Comparison of ENCODE assay signal across 8 cellular contexts in genomic region chr20:62953839-62954703, GRCh38. TPM values are rescaled to one million over a fixed set of nuclear protein-coding genes. Genes with fewer than 3 reads are reported as not detected.
DNase-seq lines count a peak whose midpoint lies in the region; ATAC-seq, FAIRE-seq and TF ChIP-seq lines count a peak whose summit lies in the region.

No MANE protein-coding gene starts in this region.

- FAIRE-seq in HTR-8/SVneo (lab: Jason Lieb, UNC), result no peak

- H3K27ac ChIP-seq in DND-41 (ENCODE audit: low read length), result peak overlapping the region; percentile 89
- H3K27ac ChIP-seq in IMR-90 (ENCODE audit: insufficient read depth, low read length), result peak overlapping the region; percentile 78
- H3K27ac ChIP-seq in SU-DHL-6 (ENCODE audit: low read depth, low read length), result peak overlapping the region; percentile 94
- H3K27ac ChIP-seq in gastrocnemius medialis, result peak overlapping the region; percentile 36 to 80 (median 62)

- peak overlapping the region; percentile 98 for H4K5ac ChIP-seq in IMR-90 (ENCODE audit: low read depth, low read length)

- no peaks in the 10 kb centered on the region for H3K9me2 ChIP-seq in SU-DHL-6 (replicated peaks; ENCODE audit: insufficient read depth, low read length)

- peak overlapping the region; percentile 66 for H4K91ac ChIP-seq in IMR-90 (ENCODE audit: insufficient read depth, low read depth, low read length)

- peak overlapping the region; percentile 7; the same call in 1 of the 2 replicates for H3K14ac ChIP-seq in IMR-90 (replicated peaks; ENCODE audit: low read depth, low read length)

- peak; percentile 90 for ATAC-seq in DND-41 (ENCODE audit: insufficient read depth, low read depth)
- ATAC-seq in GM21515 (IDR thresholded peaks at IDR 0.05; ENCODE audit: unreplicated experiment), result peak; percentile 68
- ATAC-seq in IMR-90 (ENCODE audit: low read depth), result peak; percentile 79
- peak; percentile 6 to 32 for ATAC-seq in gastrocnemius medialis

- H3K4me3 ChIP-seq in DND-41 (ENCODE audit: low read depth in 1 of 2, low read length in 2 of 2) (peak overlapping the region in 1 of 2 experiments; percentile 52; a peak in 3 of 4 replicates), IMR-90 (ENCODE audit: insufficient read depth, low read depth, low read length) (no peak overlapping the region), SU-DHL-6 (ENCODE audit: insufficient read depth, low read length, poor library complexity, severe bottlenecking) (peak overlapping the region; percentile 75), gastrocnemius medialis (peak overlapping the region; percentile 21 to 45 (median 33))

- BruUV-seq in IMR-90 (replicated peaks; lab: Mats Ljungman, UMichigan), result no TSS peak

- peaks cover 6% of the 10 kb centered on the region; the same call in 1 of the 2 replicates for H3K9me1 ChIP-seq in IMR-90 (ENCODE audit: insufficient read depth, low read length)

- in situ Hi-C loops in IMR-90 (cut with MboI; ENCODE audit: low sequenced_read_pairs) (no loop called here), gastrocnemius medialis (cut with MboI; ENCODE audit: low sequenced_read_pairs in 4 of 4) (no loop called here)

- H3K56ac ChIP-seq in IMR-90 (ENCODE audit: extremely low read depth, insufficient read depth, low read length), result no peak overlapping the region

- H4K8ac ChIP-seq in IMR-90 (ENCODE audit: low read depth in 2 of 2, low read length in 2 of 2), result peak overlapping the region; percentile 70 to 82

- no peak overlapping the region for H2BK15ac ChIP-seq in IMR-90 (ENCODE audit: low read depth, low read length)

- TF ChIP-seq CTCF in DND-41 (IDR thresholded peaks at IDR 0.05; ENCODE audit: borderline replicate concordance, extremely low read depth, low read length, poor library complexity, severe bottlenecking), result peak; percentile 8
- TF ChIP-seq CTCF in IMR-90 (conservative IDR thresholded peaks at IDR 0.05; ENCODE audit: low read depth, low read length), result no peak
- no peak for TF ChIP-seq CTCF in SU-DHL-6 (IDR thresholded peaks at IDR 0.05; ENCODE audit: insufficient read depth, low read length, poor library complexity, severe bottlenecking)
- TF ChIP-seq CTCF in gastrocnemius medialis (IDR thresholded peaks at IDR 0.05 in 4 of 5, conservative IDR thresholded peaks at IDR 0.05 in 1 of 5), result no peak

- H3K4me2 ChIP-seq in DND-41 (ENCODE audit: insufficient read depth, low read length) (peak overlapping the region; percentile 75), IMR-90 (ENCODE audit: low read depth, low read length) (peak overlapping the region; percentile 66), SU-DHL-6 (ENCODE audit: low read depth, low read length, poor library complexity, severe bottlenecking) (peak overlapping the region; percentile 98)

- intact Hi-C loops in IMR-90 (cut with micrococcal nuclease), result no loop called here
- intact Hi-C loops in gastrocnemius medialis (cut with DNase I; ENCODE audit: low total_unique reads), result no loop called here

- peak overlapping the region; percentile 42 for H2AK5ac ChIP-seq in IMR-90 (ENCODE audit: low read depth, low read length)

- H3F3A ChIP-seq in SU-DHL-6 (ENCODE audit: insufficient read depth), result peaks cover 18% of the 10 kb centered on the region

- H2AFZ ChIP-seq in DND-41 (ENCODE audit: low read depth, low read length) (peak overlapping the region; percentile 71), IMR-90 (replicated peaks; ENCODE audit: low read length, poor library complexity) (peak overlapping the region; percentile 90), SU-DHL-6 (ENCODE audit: low read depth, low read length, severe bottlenecking) (no peak overlapping the region)

- no peak for TF ChIP-seq RAD21 in IMR-90 (IDR thresholded peaks at IDR 0.05; ENCODE audit: low read length)

- peak overlapping the region; percentile 66; the same call in 1 of the 2 replicates for H3K18ac ChIP-seq in IMR-90 (ENCODE audit: low read depth, low read length)

- CTCF ChIA-PET in IMR-90 (lab: Yijun Ruan, JAX), result interaction anchor here (0.7 to 1.3 kb wide), 2 partner anchors 17 to 79 kb away, joined by 3 to 5 read pairs; no protein-coding TSS in a partner anchor

- peaks cover 5% of the 10 kb centered on the region; the same call in 1 of the 2 replicates for H3K79me2 ChIP-seq in DND-41 (ENCODE audit: insufficient read depth, low read length)
- H3K79me2 ChIP-seq in SU-DHL-6 (ENCODE audit: insufficient read depth, low read length), result peaks cover 25% of the 10 kb centered on the region

- peak overlapping the region; percentile 63 for H3K9ac ChIP-seq in DND-41 (ENCODE audit: low read depth, low read length)
- H3K9ac ChIP-seq in IMR-90 (ENCODE audit: low read depth, low read length), result peak overlapping the region; percentile 60
- peak overlapping the region; percentile 78 for H3K9ac ChIP-seq in SU-DHL-6 (ENCODE audit: low read length)

- H3K4me1 ChIP-seq in DND-41 (ENCODE audit: insufficient read depth, low read length) (peaks cover 43% of the 10 kb centered on the region), IMR-90 (ENCODE audit: control insufficient read depth, insufficient read depth, low read length) (peaks cover 13% of the 10 kb centered on the region), gastrocnemius medialis (peaks cover 5 to 17% of the 10 kb centered on the region in 2 donors)

- H4K20me1 ChIP-seq in DND-41 (ENCODE audit: insufficient read depth, low read length), result peaks cover 1% of the 10 kb centered on the region; the same call in 1 of the 2 replicates
- H4K20me1 ChIP-seq in IMR-90 (ENCODE audit: insufficient read depth, low read length), result peaks cover 4% of the 10 kb centered on the region; the same call in 1 of the 2 replicates
- no peaks in the 10 kb centered on the region for H4K20me1 ChIP-seq in SU-DHL-6 (ENCODE audit: low read depth, low read length)

- no peak overlapping the region for H2BK20ac ChIP-seq in IMR-90 (ENCODE audit: low read depth, low read length)

- H3K27me3 ChIP-seq in DND-41 (ENCODE audit: insufficient read depth, low read length, poor library complexity), result no peaks in the 10 kb centered on the region
- no peaks in the 10 kb centered on the region for H3K27me3 ChIP-seq in IMR-90 (ENCODE audit: control insufficient read depth, insufficient read depth, low read length)
- H3K27me3 ChIP-seq in SU-DHL-6 (ENCODE audit: low read length), result no peaks in the 10 kb centered on the region
- no peaks in the 10 kb centered on the region for H3K27me3 ChIP-seq in gastrocnemius medialis

- H3K36me3 ChIP-seq in DND-41 (ENCODE audit: insufficient read depth, low read length) (peaks cover 16% of the 10 kb centered on the region), IMR-90 (ENCODE audit: control insufficient read depth, insufficient read depth, low read length) (peaks cover 19% of the 10 kb centered on the region), SU-DHL-6 (ENCODE audit: low read length) (no peaks in the 10 kb centered on the region), gastrocnemius medialis (peaks cover 0 to 14% of the 10 kb centered on the region in 2 donors)

- H2BK5ac ChIP-seq in IMR-90 (ENCODE audit: low read depth, low read length, poor library complexity, severe bottlenecking), result peak overlapping the region; percentile 46

- H3K79me1 ChIP-seq in IMR-90 (ENCODE audit: low read depth in 1 of 2, low read length in 2 of 2), result peaks cover 0 to 8% of the 10 kb centered on the region in 2 experiments; a peak in 1 of 4 replicates

- WGBS in IMR-90 (ENCODE audit: extremely low coverage in 2 of 2, insufficient read length in 1 of 2), 2 experiments, result 15% methylated on average over 8 of the region's 32 CpGs; no CpG with 5 or more reads in 1 of the 2 experiments

- TF ChIP-seq POLR2A in IMR-90 (IDR thresholded peaks at IDR 0.05; ENCODE audit: low read depth, low read length), result peak; percentile 37; the same call in 1 of the 2 replicates
- no peak for TF ChIP-seq POLR2A in gastrocnemius medialis (IDR thresholded peaks at IDR 0.05)

- no peak overlapping the region for H2BK120ac ChIP-seq in IMR-90 (ENCODE audit: low read depth, low read length)

- dilution Hi-C loops in IMR-90 (cut with HindIII; ENCODE audit: low sequenced_read_pairs, unreplicated experiment), result no loop called here

- H3K23ac ChIP-seq in IMR-90 (ENCODE audit: low read depth, low read length), result peak overlapping the region; percentile 3; the same call in 1 of the 2 replicates

- H3K4ac ChIP-seq in IMR-90 (ENCODE audit: low read depth, low read length), result peak overlapping the region; percentile 59

- POLR2A ChIA-PET in IMR-90 (lab: Charles Lee; ENCODE audit: unreplicated experiment), result interaction anchor here (0.6 to 1.0 kb wide), 4 partner anchors 16 to 585 kb away, joined by 3 to 13 read pairs (median 7); partner anchors contain the start of gene GID8

- no peaks in the 10 kb centered on the region for H3K9me3 ChIP-seq in DND-41 (ENCODE audit: insufficient read depth, low read length, severe bottlenecking)
- peaks cover under 1% of the 10 kb centered on the region; the same call in 1 of the 2 replicates for H3K9me3 ChIP-seq in IMR-90 (ENCODE audit: control insufficient read depth, insufficient read depth, low read length)
- H3K9me3 ChIP-seq in SU-DHL-6 (ENCODE audit: insufficient read depth, low read length), result no peaks in the 10 kb centered on the region; the same call in 1 of the 2 replicates
- H3K9me3 ChIP-seq in gastrocnemius medialis, result no peaks in the 10 kb centered on the region

- DNase-seq in DND-41 (peak; percentile 92), IMR-90 (peak; percentile 54), amniotic epithelial cell (ENCODE audit: low read depth) (peak; percentile 61), hippocampal formation (lab: John Stamatoyannopoulos, UW) (peak; percentile 21 to 54), gastrocnemius medialis (peak; percentile 28 to 45), HTR-8/SVneo (ENCODE audit: insufficient read length, low spot score) (no peak)

- H2AK9ac ChIP-seq in IMR-90 (replicated peaks; ENCODE audit: low read depth, low read length, poor library complexity), result peak overlapping the region; percentile 93

RNA-seq across cellular contexts. Expression of gene SLC17A9, which starts 1.6 kb away (rescaled TPM):
- total RNA-seq in IMR-90 (2012; rRNA removed) (1.4 and 2.2 TPM in 2 replicates), gastrocnemius medialis (1 to 10 TPM in 3 of 4 donors, under 1 TPM in 1; 0.55 to 2.4 (median 1.2) TPM)
- 14.4 and 17.3 TPM in 2 replicates for polyA plus RNA-seq in IMR-90 (2012; rRNA removed)
- polyA plus RNA-seq in IMR-90 (2012; cell fraction: cytosol; rRNA removed), result 3.7 and 5.8 TPM in 2 replicates
- polyA plus RNA-seq in IMR-90 (2012; cell fraction: nucleus; rRNA removed; ENCODE audit: low replicate concordance), result 68.1 and 209 TPM in 2 replicates

RNA-seq across cellular contexts. Expression of gene GID8, which starts 16.1 kb away (rescaled TPM):
- 33.9 and 36.4 TPM in 2 replicates for total RNA-seq in IMR-90 (2012; rRNA removed)
- polyA plus RNA-seq in IMR-90 (2012; rRNA removed), result 18.8 and 21.5 TPM in 2 replicates
- 13.8 and 15.1 TPM in 2 replicates for polyA plus RNA-seq in IMR-90 (2012; cell fraction: cytosol; rRNA removed)
- 13.2 and 19.6 TPM in 2 replicates for polyA plus RNA-seq in IMR-90 (2012; cell fraction: nucleus; rRNA removed; ENCODE audit: low replicate concordance)
- 10 to 100 TPM; 12.8 to 16.2 (median 13.5) TPM for total RNA-seq in gastrocnemius medialis

RNA-seq across cellular contexts. Expression of gene DIDO1, which starts 27.8 kb away (rescaled TPM):
- 28.1 and 38.3 TPM in 2 replicates for total RNA-seq in IMR-90 (2012; rRNA removed)
- 17.5 and 21.8 TPM in 2 replicates for polyA plus RNA-seq in IMR-90 (2012; rRNA removed)
- polyA plus RNA-seq in IMR-90 (2012; cell fraction: cytosol; rRNA removed), result 10.8 and 13.3 TPM in 2 replicates
- polyA plus RNA-seq in IMR-90 (2012; cell fraction: nucleus; rRNA removed; ENCODE audit: low replicate concordance), result 47.1 and 74.1 TPM in 2 replicates
- total RNA-seq in gastrocnemius medialis, result 10 to 100 TPM; 24.2 to 39.3 (median 28.7) TPM

RNA-seq across cellular contexts. Expression of gene BHLHE23, which starts 52.7 kb away (rescaled TPM):
- total RNA-seq in IMR-90 (2012; rRNA removed), result not detected in 2 replicates
- not detected in 2 replicates for polyA plus RNA-seq in IMR-90 (2012; rRNA removed)
- not detected in 2 replicates for polyA plus RNA-seq in IMR-90 (2012; cell fraction: cytosol; rRNA removed)
- polyA plus RNA-seq in IMR-90 (2012; cell fraction: nucleus; rRNA removed; ENCODE audit: low replicate concordance), result not detected in 2 replicates
- total RNA-seq in gastrocnemius medialis, result not detected

Comparison
In these comparisons a context has a peak if more than half of its experiments do, and no peak if none do; other contexts are left out.
1. ATAC-seq: peak in every context shown above with its lines; median percentile 90 in DND-41; 79 in IMR-90; 68 in GM21515; 19 in gastrocnemius medialis.